30 cellular contexts compared by ENCODE assay signal in the genomic region with DNA sequence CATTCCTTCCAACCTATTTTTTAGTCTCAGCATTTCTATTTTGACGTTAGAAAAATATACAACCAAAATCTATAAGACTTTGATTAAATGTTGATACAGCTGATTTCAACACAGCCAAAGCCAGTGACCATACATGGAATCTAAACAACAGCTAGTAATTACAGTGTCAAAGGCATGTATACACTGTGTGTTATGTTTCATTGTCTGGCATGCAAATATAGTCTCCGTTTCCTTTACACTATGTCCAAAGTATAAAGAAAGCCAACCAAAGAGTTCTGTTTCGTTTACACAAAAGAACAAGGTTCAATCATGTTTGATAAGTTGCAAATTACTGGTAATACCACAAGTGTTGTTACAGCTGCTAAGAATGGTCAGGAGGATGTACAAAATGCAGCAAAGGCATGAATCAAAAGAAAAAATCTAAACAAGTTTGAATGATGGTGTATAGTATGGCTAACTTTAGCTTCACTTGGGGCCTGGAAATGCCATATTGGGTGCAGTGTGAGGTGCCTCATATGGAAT.
DNase-seq lines count a peak whose midpoint lies in the region; ATAC-seq, FAIRE-seq and TF ChIP-seq lines count a peak whose summit lies in the region.
"Had no signal": no experiment of that assay in that cellular context is flagged by ENCODE, and none has a peak within 500 bp of the region (broad histone marks: within the 10 kb centered on the region; RNA-seq: fewer than 3 reads in every experiment).

No MANE protein-coding gene starts in this region.

- dilution Hi-C loops in mammary epithelial cell (cut with HindIII; ENCODE audit: low sequenced_read_pairs), result no loop called here

- H2BK15ac ChIP-seq in mesenchymal stem cell (ENCODE audit: low read depth, poor library complexity, severe bottlenecking), result no peak overlapping the region

- H3K9ac ChIP-seq in astrocyte (ENCODE audit: low read length) (no peak overlapping the region), mesenchymal stem cell (ENCODE audit: low read length) (no peak overlapping the region), mammary epithelial cell (ENCODE audit: insufficient read depth, low read length) (no peak overlapping the region)

- H3K4me1 Mint-ChIP-seq in astrocyte (ENCODE audit: low read depth, unreplicated experiment), result no peaks in the 10 kb centered on the region
- H3K4me1 Mint-ChIP-seq: activated B cell treated with CpG ODN at 0.5 μM for 24 hours; stimulated activated effector memory CD8-positive, alpha-beta T cell treated with anti-CD3 and anti-CD28 coated beads, Interleukin-12 subunit alpha, Interleukin-12 subunit beta, amount 100 ng/mL, for 72 hours had no signal

- H3K4ac ChIP-seq in mesenchymal stem cell (ENCODE audit: low read depth in 1 of 2, low read length in 2 of 2), result no peak overlapping the region

- no peak overlapping the region for H2BK120ac ChIP-seq in mesenchymal stem cell (ENCODE audit: low read depth, low read length)

- H2BK12ac ChIP-seq in mesenchymal stem cell (ENCODE audit: low read length in 2 of 2), result no peak overlapping the region

- no TSS peak for BruUV-seq in mammary epithelial cell (replicated peaks; lab: Mats Ljungman, UMichigan)

- TF ChIP-seq CTCF in astrocyte (IDR thresholded peaks at IDR 0.05; ENCODE audit: insufficient read depth, low read depth, low read length), result no peak
- no peak for TF ChIP-seq CTCF in mammary epithelial cell (conservative IDR thresholded peaks at IDR 0.05 in 1 of 2, IDR thresholded peaks at IDR 0.05 in 1 of 2; ENCODE audit: extremely low read depth in 1 of 2, insufficient read depth in 1 of 2, low read depth in 1 of 2, low read length in 2 of 2)

- CTCF ChIA-PET in mammary epithelial cell (lab: Charles Lee; ENCODE audit: low non-redundant PET), result no interaction called here

- no peaks in the 10 kb centered on the region for H3K4me1 ChIP-seq in astrocyte (ENCODE audit: insufficient read depth, low read length)
- no peaks in the 10 kb centered on the region for H3K4me1 ChIP-seq in mesenchymal stem cell (ENCODE audit: control insufficient read depth, insufficient read depth, low read depth, low read length)
- no peaks in the 10 kb centered on the region for H3K4me1 ChIP-seq in mammary epithelial cell (ENCODE audit: insufficient read depth, low read length)
- H3K4me1 ChIP-seq: Caco-2, heart right ventricle had no signal

- no peaks in the 10 kb centered on the region for H4K20me1 ChIP-seq in astrocyte (ENCODE audit: insufficient read depth, low read length)
- no peaks in the 10 kb centered on the region for H4K20me1 ChIP-seq in mammary epithelial cell (ENCODE audit: insufficient read depth, low read length)

- H3K27me3 ChIP-seq in astrocyte (ENCODE audit: insufficient read depth, low read length), result no peaks in the 10 kb centered on the region
- H3K27me3 ChIP-seq in mesenchymal stem cell (ENCODE audit: control insufficient read depth in 1 of 2, insufficient read depth in 1 of 2, low read length in 2 of 2), result no peaks in the 10 kb centered on the region
- no peaks in the 10 kb centered on the region for H3K27me3 ChIP-seq in mammary epithelial cell (ENCODE audit: insufficient read depth, low read length)
- H3K27me3 ChIP-seq: heart right ventricle, MG63 had no signal

- H3K36me3 ChIP-seq in astrocyte (ENCODE audit: insufficient read depth, low read length), result no peaks in the 10 kb centered on the region
- no peaks in the 10 kb centered on the region for H3K36me3 ChIP-seq in mesenchymal stem cell (ENCODE audit: control insufficient read depth in 1 of 2, insufficient read depth in 2 of 2, low read depth in 1 of 2, low read length in 2 of 2)
- H3K36me3 ChIP-seq in mammary epithelial cell (ENCODE audit: insufficient read depth, low read length), result no peaks in the 10 kb centered on the region
- H3K36me3 ChIP-seq: heart right ventricle, MG63 had no signal

- no peak overlapping the region for H3K4me3 Mint-ChIP-seq in astrocyte (ENCODE audit: unreplicated experiment)
- H3K4me3 Mint-ChIP-seq: activated B cell treated with CpG ODN at 0.5 μM for 24 hours; activated T-cell treated with anti-CD3 and anti-CD28 coated beads, Interleukin-2, amount 50 U/mL, for 4 hours; natural killer cell; stimulated activated effector memory CD8-positive, alpha-beta T cell treated with anti-CD3 and anti-CD28 coated beads, Interleukin-12 subunit alpha, Interleukin-12 subunit beta, amount 100 ng/mL, for 72 hours had no signal

- no peaks in the 10 kb centered on the region for H3K36me3 Mint-ChIP-seq in astrocyte (ENCODE audit: low read depth, unreplicated experiment)
- no peaks in the 10 kb centered on the region for H3K36me3 Mint-ChIP-seq in activated naive CD4-positive, alpha-beta T cell treated with anti-CD3 and anti-CD28 coated beads, Interleukin-2, amount 50 U/mL, for 72 hours
- H3K36me3 Mint-ChIP-seq: natural killer cell; stimulated activated effector memory CD8-positive, alpha-beta T cell treated with anti-CD3 and anti-CD28 coated beads, Interleukin-12 subunit alpha, Interleukin-12 subunit beta, amount 100 ng/mL, for 72 hours had no signal

- H2AFZ ChIP-seq in astrocyte (ENCODE audit: low read depth, low read length) (no peak overlapping the region), mesenchymal stem cell (ENCODE audit: low read depth, low read length) (no peak overlapping the region), mammary epithelial cell (ENCODE audit: low read depth, low read length) (no peak overlapping the region)

- H3K27ac Mint-ChIP-seq in astrocyte (ENCODE audit: unreplicated experiment), result no peak overlapping the region
- no peak overlapping the region for H3K27ac Mint-ChIP-seq in activated naive CD4-positive, alpha-beta T cell treated with anti-CD3 and anti-CD28 coated beads, Interleukin-2, amount 50 U/mL, for 72 hours
- H3K27ac Mint-ChIP-seq: activated B cell treated with CpG ODN at 0.5 μM for 24 hours; natural killer cell; stimulated activated effector memory CD8-positive, alpha-beta T cell treated with anti-CD3 and anti-CD28 coated beads, Interleukin-12 subunit alpha, Interleukin-12 subunit beta, amount 100 ng/mL, for 72 hours had no signal

- ATAC-seq in HG03108 (IDR thresholded peaks at IDR 0.05; ENCODE audit: unreplicated experiment), result no peak
- ATAC-seq in activated naive CD4-positive, alpha-beta T cell treated with anti-CD3 and anti-CD28 coated beads, Interleukin-2, amount 50 U/mL, for 72 hours, result no peak
- ATAC-seq: activated T-cell treated with anti-CD3 and anti-CD28 coated beads, Interleukin-2, amount 50 U/mL, for 4 hours; esophagus mucosa; heart right ventricle; mucosa of descending colon; natural killer cell; stimulated activated effector memory CD8-positive, alpha-beta T cell treated with anti-CD3 and anti-CD28 coated beads, Interleukin-12 subunit alpha, Interleukin-12 subunit beta, amount 100 ng/mL, for 72 hours had no signal

- H3K14ac ChIP-seq in mesenchymal stem cell (ENCODE audit: low read length in 2 of 2), result no peak overlapping the region

- H3K79me2 ChIP-seq in astrocyte (ENCODE audit: insufficient read depth, low read length), result no peaks in the 10 kb centered on the region
- no peaks in the 10 kb centered on the region for H3K79me2 ChIP-seq in mammary epithelial cell (ENCODE audit: insufficient read depth, low read length)

- DNase-seq in H4 (ENCODE audit: low spot score), result peak; percentile 53
- DNase-seq in NCI-H146 (lab: John Stamatoyannopoulos, UW), result peak; percentile 70
- peak; percentile 59 for DNase-seq in astrocyte (ENCODE audit: low read depth)
- DNase-seq in mesenchymal stem cell, result peak; percentile 37
- no peak for DNase-seq in amygdala (lab: John Stamatoyannopoulos, UW)
- DNase-seq in mammary epithelial cell, result no peak
- DNase-seq in activated naive CD4-positive, alpha-beta T cell treated with anti-CD3 and anti-CD28 coated beads, Interleukin-2, amount 50 U/mL, for 72 hours (ENCODE audit: low spot score in 2 of 2), result no peak
- DNase-seq: activated B cell treated with CpG ODN at 0.5 μM for 24 hours; activated CD4-positive, alpha-beta T cell treated with anti-CD3 and anti-CD28 coated beads, Interleukin-2, amount 50 U/mL, for 1 hour; activated gamma-delta T cell treated with Interleukin-2 at 50 U/mL for 16 hours; activated T-cell treated with anti-CD3 and anti-CD28 coated beads, Interleukin-2, amount 50 U/mL, for 4 hours; C1 segment of cervical spinal cord; Caco-2; dermis blood vessel endothelial cell; DMS79; foreskin melanocyte; heart right ventricle; MG63; mucosa of descending colon; natural killer cell; NCI-H1105 treated with DMSO at 0.1 percent for 48 hours; NCI-H446; OCI-M1; T-helper 1 cell; trophoblast cell had no signal

- H3K4me2 ChIP-seq in astrocyte (ENCODE audit: low read length) (no peak overlapping the region), mesenchymal stem cell (ENCODE audit: low read length, poor library complexity, severe bottlenecking) (no peak overlapping the region), mammary epithelial cell (ENCODE audit: insufficient read depth, low read depth, low read length) (no peak overlapping the region)

- no peak overlapping the region for H4K8ac ChIP-seq in mesenchymal stem cell (ENCODE audit: low read length)

- H3K9me3 ChIP-seq in astrocyte (ENCODE audit: insufficient read depth, low read depth, low read length) (no peaks in the 10 kb centered on the region), mesenchymal stem cell (ENCODE audit: control insufficient read depth, low read length) (no peaks in the 10 kb centered on the region), mammary epithelial cell (replicated peaks; ENCODE audit: insufficient read depth, low read length) (no peaks in the 10 kb centered on the region)
- H3K9me3 ChIP-seq: Caco-2, heart right ventricle, MG63 had no signal

- H4K91ac ChIP-seq in mesenchymal stem cell (ENCODE audit: low read length), result no peak overlapping the region

- in situ Hi-C loops in mammary epithelial cell (cut with MboI; ENCODE audit: low sequenced_read_pairs in 2 of 2), result no loop called here

- no peak overlapping the region for H2BK5ac ChIP-seq in mesenchymal stem cell (ENCODE audit: low read depth, low read length, poor library complexity, severe bottlenecking)

- H3K79me1 ChIP-seq in mesenchymal stem cell (replicated peaks; ENCODE audit: low read length, poor library complexity, severe bottlenecking), result no peaks in the 10 kb centered on the region

- H2AK5ac ChIP-seq in mesenchymal stem cell (ENCODE audit: low read length, severe bottlenecking), result no peak overlapping the region

- no peaks in the 10 kb centered on the region for H3K9me3 Mint-ChIP-seq in astrocyte (ENCODE audit: unreplicated experiment)
- H3K9me3 Mint-ChIP-seq in activated naive CD4-positive, alpha-beta T cell treated with anti-CD3 and anti-CD28 coated beads, Interleukin-2, amount 50 U/mL, for 72 hours, result peaks cover 4 to 8% of the 10 kb centered on the region in 2 donors
- H3K9me3 Mint-ChIP-seq: activated B cell treated with CpG ODN at 0.5 μM for 24 hours; activated T-cell treated with anti-CD3 and anti-CD28 coated beads, Interleukin-2, amount 50 U/mL, for 4 hours; natural killer cell had no signal

- no peaks in the 10 kb centered on the region for H3K27me3 Mint-ChIP-seq in astrocyte (ENCODE audit: low read depth, unreplicated experiment)
- H3K27me3 Mint-ChIP-seq: activated B cell treated with CpG ODN at 0.5 μM for 24 hours had no signal

- H3K4me3 ChIP-seq in astrocyte (ENCODE audit: insufficient read depth, low read depth, low read length) (no peak overlapping the region), mesenchymal stem cell (ENCODE audit: insufficient read depth in 1 of 2, low read depth in 1 of 2, low read length in 2 of 2) (no peak overlapping the region), mammary epithelial cell (replicated peaks in 1 of 3; ENCODE audit: insufficient read depth in 1 of 3, low read depth in 2 of 3, low read length in 3 of 3) (no peak overlapping the region)
- H3K4me3 ChIP-seq: heart right ventricle, lung, MG63, mucosa of descending colon, SK-N-MC had no signal

- H3K18ac ChIP-seq in mesenchymal stem cell (ENCODE audit: low read depth in 1 of 2, low read length in 2 of 2), result no peak overlapping the region

- H3K27ac ChIP-seq in astrocyte (ENCODE audit: low read depth, low read length) (no peak overlapping the region), mesenchymal stem cell (ENCODE audit: low read length, poor library complexity, severe bottlenecking) (no peak overlapping the region), mammary epithelial cell (ENCODE audit: insufficient read depth, low read depth, low read length) (no peak overlapping the region)
- H3K27ac ChIP-seq: heart right ventricle, SK-N-MC had no signal

- WGBS in mesenchymal stem cell, result 80% methylated on average over 1 of the region's 3 CpGs
- WGBS in mammary epithelial cell (ENCODE audit: low coverage, missing lambda C conversion rate), result 62% methylated on average over 3 of the region's 3 CpGs

- no peak overlapping the region for H3K23ac ChIP-seq in mesenchymal stem cell (ENCODE audit: low read length in 2 of 2)

- FAIRE-seq in astrocyte (lab: Jason Lieb, UNC), result no peak

- intact Hi-C loops in mammary epithelial cell (cut with micrococcal nuclease), result no loop called here

Comparison
In these comparisons a context has a peak if more than half of its experiments do, and no peak if none do; other contexts are left out.
1. DNase-seq: peak in H4 (single experiment), NCI-H146 (single experiment), astrocyte (single experiment) and mesenchymal stem cell (single experiment); none in amygdala (0 of 56), mammary epithelial cell (single experiment) and activated naive CD4-positive, alpha-beta T cell treated with anti-CD3 and anti-CD28 coated beads, Interleukin-2, amount 50 U/mL, for 72 hours (0 of 2).